27 cellular contexts compared by ENCODE assay signal in the genomic region with DNA sequence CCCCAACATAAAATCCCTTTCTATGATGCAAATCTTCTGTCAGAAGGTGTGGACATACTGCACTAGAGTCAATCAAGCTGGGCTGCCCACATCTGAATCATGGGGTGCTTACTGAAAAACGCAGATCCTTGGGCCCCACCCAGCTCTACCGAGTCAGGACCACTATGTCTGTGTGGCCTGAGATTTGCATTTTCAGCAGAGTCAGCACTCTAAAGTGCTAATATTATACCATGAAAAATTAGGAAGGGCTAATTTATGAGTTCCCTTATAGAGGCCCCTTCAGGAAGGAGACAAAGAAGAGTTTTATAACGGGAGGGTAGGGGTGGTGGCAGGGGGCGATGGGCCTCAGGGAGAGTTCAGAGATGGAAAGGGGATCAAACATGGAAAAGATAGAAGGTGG.
"Had no signal": no experiment of that assay in that cellular context is flagged by ENCODE, and none has a peak within 500 bp of the region (broad histone marks: within the 10 kb centered on the region; RNA-seq: fewer than 3 reads in every experiment).

No MANE protein-coding gene starts in this region.

- H3K27ac ChIP-seq: body of pancreas, colonic mucosa, esophagus muscularis mucosa, foreskin keratinocyte, gastrocnemius medialis, heart left ventricle had no signal

- H3K36me3 ChIP-seq: colonic mucosa, esophagus muscularis mucosa, gastrocnemius medialis, heart left ventricle had no signal

- H3K9me3 ChIP-seq: body of pancreas, colonic mucosa, esophagus muscularis mucosa, gastrocnemius medialis, heart left ventricle had no signal

- H3K4me3 ChIP-seq: body of pancreas, colonic mucosa, esophagus muscularis mucosa, gastrocnemius medialis, heart left ventricle had no signal

- ATAC-seq: activated CD4-positive, alpha-beta T cell treated with anti-CD3 and anti-CD28 coated beads for 36 hours; activated T-cell treated with anti-CD3 and anti-CD28 coated beads, Interleukin-2, amount 50 U/mL, for 4 hours; activated T-helper 17 cell treated with anti-CD3 and anti-CD28 coated beads, Interleukin-2, amount 50 U/mL, for 72 hours; body of pancreas; foreskin keratinocyte; gastrocnemius medialis; heart left ventricle had no signal

- DNase-seq: activated CD4-positive, alpha-beta memory T cell treated with anti-CD3 and anti-CD28 coated beads, Interleukin-2, amount 10 ng/mL, durations not matched to agents 7 days and 5 days; activated CD4-positive, alpha-beta T cell treated with anti-CD3 and anti-CD28 coated beads for 36 hours; activated CD4-positive, alpha-beta T cell treated with anti-CD3 and anti-CD28 coated beads, Interleukin-2, amount 10 ng/mL, durations not matched to agents 7 days and 5 days; activated CD4-positive, alpha-beta T cell treated with anti-CD3 and anti-CD28 coated beads, Interleukin-2, amount 50 U/mL, for 4 hours; activated CD4-positive, CD25-positive, alpha-beta regulatory T cell; activated CD4-positive, CD25-positive, alpha-beta regulatory T cell treated with anti-CD3 and anti-CD28 coated beads, Interleukin-2, amount 50 U/mL, for 72 hours; activated CD8-positive, alpha-beta memory T cell treated with anti-CD3 and anti-CD28 coated beads for 24 hours; activated effector memory CD4-positive, alpha-beta T cell treated with Interleukin-2 at 50 U/mL for 16 hours; activated gamma-delta T cell treated with Interleukin-2 at 50 U/mL for 16 hours; activated naive CD4-positive, alpha-beta T cell treated with anti-CD3 and anti-CD28 coated beads, Interleukin-2, amount 50 U/mL, for 16 hours; activated naive CD4-positive, alpha-beta T cell treated with Interleukin-2 at 50 U/mL for 16 hours; activated T-cell treated with anti-CD3 and anti-CD28 coated beads, Interleukin-2, amount 50 U/mL, for 4 hours; amygdala; aorta; body of pancreas; central memory CD4-positive, alpha-beta T cell; cerebellar nuclear complex; colonic mucosa; effector CD8-positive, alpha-beta T cell; endodermal cell; foreskin keratinocyte; gastrocnemius medialis; glutamatergic neuron; heart left ventricle; T-helper 2 cell had no signal

- H3K4me1 ChIP-seq: body of pancreas, colonic mucosa, foreskin keratinocyte, gastrocnemius medialis had no signal

- H3K27me3 ChIP-seq: body of pancreas, colonic mucosa, esophagus muscularis mucosa, foreskin keratinocyte, gastrocnemius medialis, heart left ventricle had no signal
